ENCODE assay signal across 19 cellular contexts in genomic region chr13:93355094-93355493, GRCh38.
DNase-seq lines count a peak whose midpoint lies in the region; FAIRE-seq and TF ChIP-seq lines count a peak whose summit lies in the region.
"Had no signal": no experiment of that assay in that cellular context is flagged by ENCODE, and none has a peak within 500 bp of the region (broad histone marks: within the 10 kb centered on the region; RNA-seq: fewer than 3 reads in every experiment).

No MANE protein-coding gene starts in this region.

- H3K27me3 ChIP-seq in prostate gland (replicated peaks; ENCODE audit: insufficient read depth): no peaks in the 10 kb centered on the region
- H3K27me3 ChIP-seq: SJCRH30 had no signal

- DNase-seq in NCI-H510A treated with DMSO at 0.1 percent for 48 hours (lab: John Stamatoyannopoulos, UW): peak; percentile 85
- no peak for DNase-seq in NCI-H510A (lab: John Stamatoyannopoulos, UW)
- peak; percentile 21 for DNase-seq in NCI-H146 treated with DMSO at 0.1 percent for 48 hours (lab: John Stamatoyannopoulos, UW; ENCODE audit: unreplicated experiment)
- peak; percentile 57 for DNase-seq in NCI-H2227 (lab: John Stamatoyannopoulos, UW; ENCODE audit: unreplicated experiment)
- DNase-seq in GM12891 (ENCODE audit: insufficient read length, low spot score): no peak
- DNase-seq in prostate gland (ENCODE audit: low spot score): no peak
- DNase-seq in activated CD4-positive, CD25-positive, alpha-beta regulatory T cell treated with anti-CD3 and anti-CD28 coated beads, Interleukin-2, amount 50 U/mL, for 72 hours: no peak
- DNase-seq: Calu3, GOT3, KBM-7, NCI-H1694 treated with DMSO at 0.1 percent for 48 hours, NCI-H2107, NCI-H226, NCI-H524, PC-9, SJCRH30, T-helper 17 cell had no signal

- WGBS in prostate gland: 85% methylated on average over 3 of the region's 3 CpGs

- intact Hi-C loops in prostate gland (cut with DNase I): no loop called here

- H3K4me3 ChIP-seq in prostate gland: no peak overlapping the region
- H3K4me3 ChIP-seq: PC-9, SJCRH30 had no signal

- no peak for FAIRE-seq in GM12891 (lab: Jason Lieb, UNC)
- FAIRE-seq: GM18507, HTR-8/SVneo had no signal

- H3K27ac ChIP-seq in prostate gland: no peak overlapping the region
- H3K27ac ChIP-seq: PC-9, SJCRH30 had no signal

- H3K36me3 ChIP-seq in prostate gland: no peaks in the 10 kb centered on the region
- H3K36me3 ChIP-seq: SJCRH30 had no signal

- no peak for TF ChIP-seq CTCF in prostate gland (IDR thresholded peaks at IDR 0.05)

- no peak for TF ChIP-seq POLR2A in GM12891 (IDR thresholded peaks at IDR 0.05; ENCODE audit: low read depth, low read length)
- TF ChIP-seq POLR2A in prostate gland (IDR thresholded peaks at IDR 0.05): no peak

- H3K4me1 ChIP-seq in prostate gland (replicated peaks): no peaks in the 10 kb centered on the region
- H3K4me1 ChIP-seq: SJCRH30 had no signal

- H3K9me3 ChIP-seq in prostate gland: no peaks in the 10 kb centered on the region
- H3K9me3 ChIP-seq: SJCRH30 had no signal

TF ChIP-seq in GM12891, 5 proteins besides CTCF, POLR2A, EP300 and RAD21:
- TF ChIP-seq PAX5 (IDR thresholded peaks at IDR 0.05; ENCODE audit: insufficient read depth, low read length, severe bottlenecking) (no peak), POLR2AphosphoS5 (IDR thresholded peaks at IDR 0.05; ENCODE audit: low read depth, low read length) (no peak), SPI1 (IDR thresholded peaks at IDR 0.05; ENCODE audit: low read depth, low read length) (no peak), POU2F2 (IDR thresholded peaks at IDR 0.05; ENCODE audit: low read depth, low read length) (no peak), TAF1 (IDR thresholded peaks at IDR 0.05; ENCODE audit: low read depth, low read length) (no peak)

Comparison
In these comparisons a context has a peak if more than half of its experiments do, and no peak if none do; other contexts are left out.
1. DNase-seq: peak in NCI-H510A treated with DMSO at 0.1 percent for 48 hours (single experiment), NCI-H146 treated with DMSO at 0.1 percent for 48 hours (single experiment) and NCI-H2227 (single experiment); none in NCI-H510A (single experiment), GM12891 (single experiment), prostate gland (single experiment) and activated CD4-positive, CD25-positive, alpha-beta regulatory T cell treated with anti-CD3 and anti-CD28 coated beads, Interleukin-2, amount 50 U/mL, for 72 hours (single experiment).